In genomic region chr3:129398803-129399144, GRCh38 we compare ENCODE assay signal across 8 cellular contexts. TPM values are rescaled to one million over a fixed set of nuclear protein-coding genes. Genes with fewer than 3 reads are reported as not detected.
DNase-seq lines count a peak whose midpoint lies in the region; ATAC-seq and TF ChIP-seq lines count a peak whose summit lies in the region.

No MANE protein-coding gene starts in this region.

- H3K4me1 Mint-ChIP-seq in Calu3 (ENCODE audit: low read depth, unreplicated experiment) (peaks cover 25% of the 10 kb centered on the region), HFFc6 (ENCODE audit: low read depth) (peaks cover 41% of the 10 kb centered on the region), T-cell (peaks cover 39 to 49% (median 45%) of the 10 kb centered on the region in 3 donors)
- peaks cover 30 to 32% of the 10 kb centered on the region in 2 donors for H3K4me1 Mint-ChIP-seq in effector memory CD8-positive, alpha-beta T cell (ENCODE audit: low read depth in 2 of 2)

- H3K9me3 Mint-ChIP-seq in Calu3 (ENCODE audit: low read depth, unreplicated experiment) = no peaks in the 10 kb centered on the region
- H3K9me3 Mint-ChIP-seq in HFFc6 = no peaks in the 10 kb centered on the region
- no peaks in the 10 kb centered on the region for H3K9me3 Mint-ChIP-seq in T-cell
- H3K9me3 Mint-ChIP-seq in effector memory CD8-positive, alpha-beta T cell = no peaks in the 10 kb centered on the region

- no peak for TF ChIP-seq POLR2A in vagina (IDR thresholded peaks at IDR 0.05)

- H3K27ac ChIP-seq in muscle layer of colon (ENCODE audit: low read depth, low read length) (peak overlapping the region; percentile 71), vagina (peak overlapping the region; percentile 88)

- no peaks in the 10 kb centered on the region for H3K27me3 ChIP-seq in muscle layer of colon (ENCODE audit: control insufficient read depth in 1 of 2, insufficient read depth in 2 of 2, low read length in 2 of 2)
- H3K27me3 ChIP-seq in vagina = no peaks in the 10 kb centered on the region

- no peaks in the 10 kb centered on the region for H3K27me3 Mint-ChIP-seq in Calu3 (ENCODE audit: unreplicated experiment)
- no peaks in the 10 kb centered on the region; the same call in 1 of the 2 replicates for H3K27me3 Mint-ChIP-seq in HFFc6 (ENCODE audit: insufficient read depth)
- no peaks in the 10 kb centered on the region for H3K27me3 Mint-ChIP-seq in T-cell
- H3K27me3 Mint-ChIP-seq in effector memory CD8-positive, alpha-beta T cell = no peaks in the 10 kb centered on the region

- H3K27ac Mint-ChIP-seq in Calu3 (ENCODE audit: unreplicated experiment) = peak overlapping the region; percentile 88
- H3K27ac Mint-ChIP-seq in HFFc6 = peak overlapping the region; percentile 100
- peak overlapping the region; percentile 99 to 100 for H3K27ac Mint-ChIP-seq in T-cell
- H3K27ac Mint-ChIP-seq in effector memory CD8-positive, alpha-beta T cell = peak overlapping the region; percentile 98 to 99

- TSS peak; percentile 68 for BruUV-seq in Calu3 (replicated peaks; lab: Mats Ljungman, UMichigan)

- H3K9me3 ChIP-seq in muscle layer of colon (ENCODE audit: low read length) (no peaks in the 10 kb centered on the region), vagina (no peaks in the 10 kb centered on the region)

- intact Hi-C loops in Calu3 (cut with micrococcal nuclease; ENCODE audit: unreplicated experiment) = no loop called here
- intact Hi-C loops in vagina (cut with DNase I) = no loop called here

- peak overlapping the region; percentile 42 for H3K9ac ChIP-seq in muscle layer of colon (ENCODE audit: low read length)

- peak; percentile 13 to 42 (median 22) for ATAC-seq in T-cell (replicated peaks in 1 of 4)
- peak; percentile 48 for ATAC-seq in effector memory CD8-positive, alpha-beta T cell (replicated peaks)

- peaks cover 12% of the 10 kb centered on the region for H3K36me3 ChIP-seq in muscle layer of colon (ENCODE audit: insufficient read depth, low read length)
- no peaks in the 10 kb centered on the region for H3K36me3 ChIP-seq in vagina

- peak overlapping the region; percentile 55 to 71 for H3K4me3 ChIP-seq in muscle layer of colon (ENCODE audit: low read depth in 1 of 2, low read length in 2 of 2)
- H3K4me3 ChIP-seq in vagina = peak overlapping the region; percentile 77 to 83

- H3K36me3 Mint-ChIP-seq in Calu3 (ENCODE audit: insufficient read depth, unreplicated experiment) = peaks cover 31% of the 10 kb centered on the region
- H3K36me3 Mint-ChIP-seq in HFFc6 (ENCODE audit: low read depth) = peaks cover 17% of the 10 kb centered on the region; the same call in 1 of the 2 replicates
- peaks cover 9% of the 10 kb centered on the region for H3K36me3 Mint-ChIP-seq in T-cell
- peaks cover 31% of the 10 kb centered on the region for H3K36me3 Mint-ChIP-seq in effector memory CD8-positive, alpha-beta T cell (ENCODE audit: insufficient read depth)

- TF ChIP-seq CTCF in Calu3 (IDR thresholded peaks at IDR 0.05; ENCODE audit: unreplicated experiment) (no peak), HFFc6 (IDR thresholded peaks at IDR 0.05) (no peak), vagina (IDR thresholded peaks at IDR 0.05) (no peak)

- H3K4me3 Mint-ChIP-seq in Calu3 (ENCODE audit: low read depth, unreplicated experiment) = peak overlapping the region; percentile 89
- peak overlapping the region; percentile 98 for H3K4me3 Mint-ChIP-seq in HFFc6
- H3K4me3 Mint-ChIP-seq in T-cell = peak overlapping the region; percentile 95 to 100 (median 98)
- H3K4me3 Mint-ChIP-seq in effector memory CD8-positive, alpha-beta T cell = peak overlapping the region; percentile 98

- CTCF ChIA-PET in Calu3 (lab: Charles Lee) = interaction anchor here (0.8 to 1.9 kb wide), 3 partner anchors 10 to 15 kb away, joined by 3 to 16 read pairs (median 3); no protein-coding TSS in a partner anchor
- CTCF ChIA-PET in T-cell (lab: Charles Lee) = no interaction called here

- H3K4me1 ChIP-seq in muscle layer of colon (ENCODE audit: insufficient read depth, low read length) = peaks cover 14% of the 10 kb centered on the region
- H3K4me1 ChIP-seq in vagina = peaks cover 30% of the 10 kb centered on the region

- peak; percentile 35 for DNase-seq in Calu3
- peak; percentile 11 for DNase-seq in HFFc6
- peak in 20 of 34 experiments; percentile 4 to 29 (median 9) for DNase-seq in T-cell
- peak; percentile 5 to 11 (median 8) for DNase-seq in effector memory CD8-positive, alpha-beta T cell
- no peak for DNase-seq in vagina (ENCODE audit: extremely low spot score in 2 of 2)
- no peak for DNase-seq in superior temporal gyrus (ENCODE audit: extremely low spot score)
- no peak for DNase-seq in NCI-H2081 treated with DMSO at 0.1 percent for 48 hours (lab: John Stamatoyannopoulos, UW)

- POLR2A ChIA-PET in T-cell (lab: Charles Lee) = interaction anchor here in 1 of 2 donors (1.3 kb wide), 1 partner anchor 83 kb away, joined by 5 read pairs; a partner anchor contains a TSS

RNA-seq across cellular contexts. Expression of gene EFCAB12, which starts 29.7 kb away (rescaled TPM):
- total RNA-seq in Calu3 (2022) (0.42 and 0.54 TPM in 2 replicates), T-cell (1 to 10 TPM; 1.2 to 2.7 (median 2.2) TPM), vagina (not detected)
- under 1 TPM in 5 of 6 experiments, not detected in 1; 0.09 to 0.14 (median 0.12) TPM for total RNA-seq in HFFc6 (2021; fragmentation: NEBNext Ultra II Directional; extraction: Animal tissue kit (Norgen Biotek cat#: 25700))

RNA-seq across cellular contexts. Expression of gene MBD4, which starts 41.0 kb away (rescaled TPM):
- total RNA-seq in Calu3 (2022) = 49.8 and 52.3 TPM in 2 replicates
- total RNA-seq in HFFc6 (2021; fragmentation: NEBNext Ultra II Directional; extraction: Animal tissue kit (Norgen Biotek cat#: 25700)) = 10 to 100 TPM; 18.7 to 25.7 (median 21.8) TPM
- total RNA-seq in T-cell = 10 to 100 TPM; 43.1 to 59.4 (median 45.2) TPM
- 32.4 TPM for total RNA-seq in vagina

RNA-seq across cellular contexts. Expression of gene IFT122, which starts 41.2 kb away (rescaled TPM):
- total RNA-seq in Calu3 (2022) (33.5 and 35.5 TPM in 2 replicates), T-cell (10 to 100 TPM; 15.0 to 23.9 (median 18.1) TPM), vagina (33.4 TPM)
- 10 to 100 TPM; 12.2 to 18.8 (median 18.2) TPM for total RNA-seq in HFFc6 (2021; fragmentation: NEBNext Ultra II Directional; extraction: Animal tissue kit (Norgen Biotek cat#: 25700))

Comparison
In these comparisons a context has a peak if more than half of its experiments do, and no peak if none do; other contexts are left out.
1. DNase-seq: peak in Calu3 (single experiment), HFFc6 (single experiment), T-cell (20 of 34) and effector memory CD8-positive, alpha-beta T cell (3 of 3); none in vagina (0 of 2), superior temporal gyrus (single experiment) and NCI-H2081 treated with DMSO at 0.1 percent for 48 hours (single experiment).
2. Peak in every context shown above with its lines, with median percentiles within 50 percentile points of each other: H3K27ac Mint-ChIP-seq and H3K4me3 Mint-ChIP-seq.